Comparison of ENCODE assay signal across 14 cellular contexts in genomic region chr5:102523541-102524175, GRCh38. TPM values are rescaled to one million over a fixed set of nuclear protein-coding genes. Genes with fewer than 3 reads are reported as not detected.
DNase-seq lines count a peak whose midpoint lies in the region; ATAC-seq and TF ChIP-seq lines count a peak whose summit lies in the region.
"Had no signal": no experiment of that assay in that cellular context is flagged by ENCODE, and none has a peak within 500 bp of the region (broad histone marks: within the 10 kb centered on the region; RNA-seq: fewer than 3 reads in every experiment).

No MANE protein-coding gene starts in this region.

- H3K4me1 Mint-ChIP-seq in activated naive CD8-positive, alpha-beta T cell treated with anti-CD3 and anti-CD28 coated beads, Interleukin-2, amount 50 U/mL, for 24 hours, result peaks cover 3% of the 10 kb centered on the region

- H3K27me3 ChIP-seq in heart right ventricle, result no peaks in the 10 kb centered on the region

- intact Hi-C loops in heart right ventricle (cut with DNase I), result no loop called here

- H3K4me3 Mint-ChIP-seq in activated naive CD8-positive, alpha-beta T cell treated with anti-CD3 and anti-CD28 coated beads, Interleukin-2, amount 50 U/mL, for 24 hours, result no peak overlapping the region
- H3K4me3 Mint-ChIP-seq: dendritic cell treated with granulocyte-macrophage colony-stimulating factor and Interleukin-4, amounts not matched to agents 40 ng/mL and 50 ng/mL, for 4 days had no signal

- H3K36me3 ChIP-seq in heart right ventricle, result no peaks in the 10 kb centered on the region

- H3K4me1 ChIP-seq in heart right ventricle, result peaks cover 0 to 9% (median 0%) of the 10 kb centered on the region in 9 donors

- no peak overlapping the region for H3K4me3 ChIP-seq in heart right ventricle

- H3K9me3 ChIP-seq in heart right ventricle, result peaks cover 0 to 16% (median 4%) of the 10 kb centered on the region in 11 donors

- in situ Hi-C loops in GM13976 (cut with MboI; ENCODE audit: low sequenced_read_pairs, unreplicated experiment), result no loop called here

- TF ChIP-seq CTCF in GM13976 (IDR thresholded peaks at IDR 0.05; ENCODE audit: borderline replicate concordance, control extremely low read depth, extremely low read depth, insufficient read depth, missing control alignments), result no peak
- TF ChIP-seq CTCF in heart right ventricle (IDR thresholded peaks at IDR 0.05), result no peak

- H3K27ac Mint-ChIP-seq in activated naive CD8-positive, alpha-beta T cell treated with anti-CD3 and anti-CD28 coated beads, Interleukin-2, amount 50 U/mL, for 24 hours, result no peak overlapping the region
- H3K27ac Mint-ChIP-seq: dendritic cell treated with granulocyte-macrophage colony-stimulating factor and Interleukin-4, amounts not matched to agents 40 ng/mL and 50 ng/mL, for 4 days had no signal

- no peak overlapping the region for H3K27ac ChIP-seq in heart right ventricle

- DNase-seq in CD1c-positive myeloid dendritic cell (ENCODE audit: extremely low spot score), result peak; percentile 66
- no peak for DNase-seq in activated naive CD8-positive, alpha-beta T cell treated with anti-CD3 and anti-CD28 coated beads, Interleukin-2, amount 50 U/mL, for 24 hours
- no peak for DNase-seq in AML-193 (lab: John Stamatoyannopoulos, UW)
- DNase-seq in GM13976 (ENCODE audit: low spot score), result no peak
- no peak for DNase-seq in heart right ventricle
- DNase-seq: activated effector memory CD4-positive, alpha-beta T cell treated with Interleukin-2 at 50 U/mL for 16 hours; GF-D8; NCI-H1694 had no signal

- peak; percentile 98 for ATAC-seq in GM19438 (IDR thresholded peaks at IDR 0.05; ENCODE audit: low read depth, unreplicated experiment)
- ATAC-seq in HG02885 (IDR thresholded peaks at IDR 0.05; ENCODE audit: poor library complexity, unreplicated experiment), result peak; percentile 98
- peak; percentile 93 for ATAC-seq in HG03575 (IDR thresholded peaks at IDR 0.05; ENCODE audit: extremely low read depth, insufficient number of reproducible peaks, low FRiP score, unreplicated experiment)
- ATAC-seq in activated naive CD8-positive, alpha-beta T cell treated with anti-CD3 and anti-CD28 coated beads, Interleukin-2, amount 50 U/mL, for 24 hours, result no peak
- no peak for ATAC-seq in heart right ventricle

- H3K9me3 Mint-ChIP-seq in activated naive CD8-positive, alpha-beta T cell treated with anti-CD3 and anti-CD28 coated beads, Interleukin-2, amount 50 U/mL, for 24 hours, result peaks cover 7% of the 10 kb centered on the region

- H3K27me3 Mint-ChIP-seq in activated naive CD8-positive, alpha-beta T cell treated with anti-CD3 and anti-CD28 coated beads, Interleukin-2, amount 50 U/mL, for 24 hours, result peaks cover 3% of the 10 kb centered on the region

- WGBS in heart right ventricle, 2 donors, result 68 to 86% methylated on average over 3 of the region's 3 CpGs

- H3K36me3 Mint-ChIP-seq in activated naive CD8-positive, alpha-beta T cell treated with anti-CD3 and anti-CD28 coated beads, Interleukin-2, amount 50 U/mL, for 24 hours (ENCODE audit: low read depth), result no peaks in the 10 kb centered on the region

RNA-seq across cellular contexts. Expression of gene SLCO6A1, which starts 24.9 kb away (rescaled TPM):
- not detected for total RNA-seq in heart right ventricle
- not detected for polyA plus RNA-seq in heart right ventricle
- total RNA-seq: glomerular endothelial cell, mononuclear cell had no signal

Comparison
In these comparisons a context has a peak if more than half of its experiments do, and no peak if none do; other contexts are left out.
1. ATAC-seq: peak in GM19438 (single experiment), HG02885 (single experiment) and HG03575 (single experiment); none in activated naive CD8-positive, alpha-beta T cell treated with anti-CD3 and anti-CD28 coated beads, Interleukin-2, amount 50 U/mL, for 24 hours (single experiment) and heart right ventricle (0 of 8).